Comparison of ENCODE assay signal across 8 cellular contexts in the genomic region with DNA sequence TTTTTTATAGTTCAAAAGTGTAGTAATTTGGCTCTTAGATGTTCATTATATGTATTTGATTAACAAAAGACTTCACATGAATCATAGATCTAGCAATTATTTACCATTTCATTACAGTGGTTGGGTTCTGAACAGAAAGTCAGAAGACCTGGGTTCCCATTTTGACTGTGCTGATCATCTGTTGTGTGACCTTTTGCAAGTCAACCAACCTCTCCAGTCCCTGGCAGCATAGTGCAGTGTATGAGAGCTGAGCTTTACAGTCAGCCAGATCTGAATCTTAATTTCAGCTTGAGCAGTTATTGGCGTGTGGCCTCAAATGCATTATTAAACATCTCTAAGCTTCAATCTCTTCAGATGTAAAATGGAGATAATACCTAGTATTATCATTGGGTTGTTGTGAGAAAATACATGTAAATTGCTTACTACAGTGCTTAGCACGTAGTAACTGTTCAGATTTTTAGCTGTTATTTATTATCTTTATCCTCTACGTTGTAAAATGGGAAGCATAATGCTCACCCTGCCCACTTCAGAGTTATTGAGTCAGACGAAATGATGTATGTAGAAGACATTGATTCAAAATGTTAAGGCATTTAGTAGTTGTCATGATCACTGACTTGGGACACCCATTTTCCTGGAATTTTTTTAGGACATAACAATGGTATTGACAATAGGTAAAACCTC.
A peak's percentile ranks its signal among the peaks of the same experiment; 100 is the strongest.
DNase-seq lines count a peak whose midpoint lies in the region; ATAC-seq and TF ChIP-seq lines count a peak whose summit lies in the region.

No MANE protein-coding gene starts in this region.

- no peaks in the 10 kb centered on the region for H3K9me3 Mint-ChIP-seq in activated CD4-positive, alpha-beta T cell treated with anti-CD3 and anti-CD28 coated beads, Interleukin-2, amount 10 ng/mL, durations not matched to agents 7 days and 5 days

- CTCF ChIA-PET in activated CD4-positive, alpha-beta T cell treated with anti-CD3 and anti-CD28 coated beads, Interleukin-2, amount 10 ng/mL, durations not matched to agents 7 days and 5 days (lab: Charles Lee) = interaction anchor here (0.6 to 2.4 kb wide), 8 partner anchors 9 to 185 kb away, joined by 3 to 9 read pairs (median 4); no protein-coding TSS in a partner anchor

- no peak for TF ChIP-seq POLR2A in ovary (IDR thresholded peaks at IDR 0.05)

- peaks cover 79% of the 10 kb centered on the region for H3K4me1 Mint-ChIP-seq in activated CD4-positive, alpha-beta T cell treated with anti-CD3 and anti-CD28 coated beads, Interleukin-2, amount 10 ng/mL, durations not matched to agents 7 days and 5 days

- peaks cover 3% of the 10 kb centered on the region for H3K4me1 ChIP-seq in mesenchymal stem cell (ENCODE audit: control insufficient read depth, insufficient read depth, low read depth, low read length)
- H3K4me1 ChIP-seq in ovary (ENCODE audit: insufficient read depth) = peaks cover 7% of the 10 kb centered on the region

- H2AK5ac ChIP-seq in mesenchymal stem cell (ENCODE audit: low read length, severe bottlenecking) = no peak overlapping the region

- POLR2A ChIA-PET in activated CD4-positive, alpha-beta T cell treated with anti-CD3 and anti-CD28 coated beads, Interleukin-2, amount 10 ng/mL, durations not matched to agents 7 days and 5 days (lab: Charles Lee) = interaction anchor here (0.6 to 3.1 kb wide), 3 partner anchors 12 to 122 kb away, joined by 3 to 13 read pairs (median 4); no protein-coding TSS in a partner anchor

- 94% methylated on average over 3 of the region's 4 CpGs for WGBS in mesenchymal stem cell
- 69 to 89% (median 87%) methylated on average over 4 of the region's 4 CpGs for WGBS in ovary, 3 donors

- H2AFZ ChIP-seq in mesenchymal stem cell (ENCODE audit: low read depth, low read length) = no peak overlapping the region

- H3K27ac ChIP-seq in mesenchymal stem cell (ENCODE audit: low read length, poor library complexity, severe bottlenecking) (no peak overlapping the region), ovary (no peak overlapping the region)

- H2BK12ac ChIP-seq in mesenchymal stem cell (ENCODE audit: low read length in 2 of 2) = no peak overlapping the region

- peaks cover 13% of the 10 kb centered on the region for H3K79me1 ChIP-seq in mesenchymal stem cell (replicated peaks; ENCODE audit: low read length, poor library complexity, severe bottlenecking)

- no peak overlapping the region for H4K8ac ChIP-seq in mesenchymal stem cell (ENCODE audit: low read length)

- DNase-seq in activated effector memory CD4-positive, alpha-beta T cell treated with anti-CD3 and anti-CD28 coated beads, Interleukin-2, amount 50 U/mL, for 16 hours = peak; percentile 78
- DNase-seq in activated effector memory CD4-positive, alpha-beta T cell treated with Interleukin-2 at 50 U/mL for 16 hours = no peak
- DNase-seq in activated CD4-positive, alpha-beta T cell treated with anti-CD3 and anti-CD28 coated beads, Interleukin-2, amount 10 ng/mL, durations not matched to agents 7 days and 5 days = peak; percentile 53
- DNase-seq in mesenchymal stem cell = no peak
- no peak for DNase-seq in ovary
- no peak for DNase-seq in central memory CD4-positive, alpha-beta T cell

- no peak overlapping the region for H2BK5ac ChIP-seq in mesenchymal stem cell (ENCODE audit: low read depth, low read length, poor library complexity, severe bottlenecking)

- peak overlapping the region; percentile 93 for H3K4me3 Mint-ChIP-seq in activated CD4-positive, alpha-beta T cell treated with anti-CD3 and anti-CD28 coated beads, Interleukin-2, amount 10 ng/mL, durations not matched to agents 7 days and 5 days

- H3K9ac ChIP-seq in mesenchymal stem cell (ENCODE audit: low read length) = peak overlapping the region; percentile 92

- TF ChIP-seq CTCF in ovary (IDR thresholded peaks at IDR 0.05) = no peak

- H3K18ac ChIP-seq in mesenchymal stem cell (ENCODE audit: low read depth in 1 of 2, low read length in 2 of 2) = no peak overlapping the region

- H3K4ac ChIP-seq in mesenchymal stem cell (ENCODE audit: low read depth in 1 of 2, low read length in 2 of 2) = no peak overlapping the region

- ATAC-seq in HG03103 (IDR thresholded peaks at IDR 0.05; ENCODE audit: low read depth, unreplicated experiment) (peak; percentile 42), GM21737 (IDR thresholded peaks at IDR 0.05; ENCODE audit: unreplicated experiment) (no peak)

- no peak overlapping the region for H4K91ac ChIP-seq in mesenchymal stem cell (ENCODE audit: low read length)

- H3K27me3 ChIP-seq in mesenchymal stem cell (ENCODE audit: control insufficient read depth in 1 of 2, insufficient read depth in 1 of 2, low read length in 2 of 2) = no peaks in the 10 kb centered on the region
- H3K27me3 ChIP-seq in ovary = no peaks in the 10 kb centered on the region

- TF ChIP-seq EP300 in ovary (IDR thresholded peaks at IDR 0.05) = no peak

- no peaks in the 10 kb centered on the region for H3K27me3 Mint-ChIP-seq in activated CD4-positive, alpha-beta T cell treated with anti-CD3 and anti-CD28 coated beads, Interleukin-2, amount 10 ng/mL, durations not matched to agents 7 days and 5 days

- H2BK120ac ChIP-seq in mesenchymal stem cell (ENCODE audit: low read depth, low read length) = no peak overlapping the region

- H3K36me3 Mint-ChIP-seq in activated CD4-positive, alpha-beta T cell treated with anti-CD3 and anti-CD28 coated beads, Interleukin-2, amount 10 ng/mL, durations not matched to agents 7 days and 5 days (ENCODE audit: low read depth) = peaks cover 59% of the 10 kb centered on the region

- intact Hi-C loops in ovary (cut with DNase I) = no loop called here

- H3K4me3 ChIP-seq in mesenchymal stem cell (ENCODE audit: insufficient read depth in 1 of 2, low read depth in 1 of 2, low read length in 2 of 2) (peak overlapping the region in 1 of 2 experiments; percentile 79), ovary (no peak overlapping the region)

- H3K27ac Mint-ChIP-seq in activated CD4-positive, alpha-beta T cell treated with anti-CD3 and anti-CD28 coated beads, Interleukin-2, amount 10 ng/mL, durations not matched to agents 7 days and 5 days = peak overlapping the region; percentile 98

- no peak overlapping the region for H2BK15ac ChIP-seq in mesenchymal stem cell (ENCODE audit: low read depth, poor library complexity, severe bottlenecking)

- H3K36me3 ChIP-seq in mesenchymal stem cell (ENCODE audit: control insufficient read depth in 1 of 2, insufficient read depth in 2 of 2, low read depth in 1 of 2, low read length in 2 of 2) (peaks cover 11 to 88% of the 10 kb centered on the region in 2 experiments), ovary (no peaks in the 10 kb centered on the region)

- H3K23ac ChIP-seq in mesenchymal stem cell (ENCODE audit: low read length in 2 of 2) = no peak overlapping the region

- H3K9me3 ChIP-seq in mesenchymal stem cell (ENCODE audit: control insufficient read depth, low read length) (no peaks in the 10 kb centered on the region), ovary (no peaks in the 10 kb centered on the region)

- H3K4me2 ChIP-seq in mesenchymal stem cell (ENCODE audit: low read length, poor library complexity, severe bottlenecking) = no peak overlapping the region

- H3K14ac ChIP-seq in mesenchymal stem cell (ENCODE audit: low read length in 2 of 2) = no peak overlapping the region

Comparison
In these comparisons a context has a peak if more than half of its experiments do, and no peak if none do; other contexts are left out.
1. DNase-seq: peak in activated effector memory CD4-positive, alpha-beta T cell treated with anti-CD3 and anti-CD28 coated beads, Interleukin-2, amount 50 U/mL, for 16 hours (single experiment) and activated CD4-positive, alpha-beta T cell treated with anti-CD3 and anti-CD28 coated beads, Interleukin-2, amount 10 ng/mL, durations not matched to agents 7 days and 5 days (single experiment); none in activated effector memory CD4-positive, alpha-beta T cell treated with Interleukin-2 at 50 U/mL for 16 hours (single experiment), mesenchymal stem cell (single experiment), ovary (0 of 5) and central memory CD4-positive, alpha-beta T cell (single experiment).